Comparison of ENCODE assay signal across 15 cellular contexts in genomic region chr11:132911186-132911585, GRCh38.
DNase-seq lines count a peak whose midpoint lies in the region; ATAC-seq, FAIRE-seq and TF ChIP-seq lines count a peak whose summit lies in the region.
"Had no signal": no experiment of that assay in that cellular context is flagged by ENCODE, and none has a peak within 500 bp of the region (broad histone marks: within the 10 kb centered on the region; RNA-seq: fewer than 3 reads in every experiment).

No MANE protein-coding gene starts in this region.

- no peaks in the 10 kb centered on the region for H3K27me3 ChIP-seq in right lobe of liver
- H3K27me3 ChIP-seq in HepG2 (ENCODE audit: control insufficient read depth in 1 of 2, insufficient read depth in 2 of 2, low read length in 2 of 2), result 0 out of 5 replicates have a peak, but pooled peaks cover 0 to 2% of the 10 kb centered on the region in 2 experiments
- H3K27me3 ChIP-seq in adipocyte (replicated peaks; ENCODE audit: control insufficient read depth, insufficient read depth, low read length), result no peaks in the 10 kb centered on the region

- DNase-seq in right lobe of liver, result no peak
- no peak for DNase-seq in HepG2 (ENCODE audit: low spot score)
- DNase-seq in adipocyte (ENCODE audit: low read depth), result peak; percentile 23
- DNase-seq in islet precursor cell, result peak; percentile 65
- DNase-seq in ACHN, result no peak
- DNase-seq in central memory CD4-positive, alpha-beta T cell, result no peak
- DNase-seq: activated CD8-positive, alpha-beta memory T cell treated with anti-CD3 and anti-CD28 coated beads for 24 hours; activated naive CD4-positive, alpha-beta T cell; GF-D8; occipital lobe; T-helper 9 cell had no signal

- ATAC-seq in right lobe of liver, result peak; percentile 26 to 94 (median 48)
- ATAC-seq in HepG2, result no peak
- no peak for ATAC-seq in HG03175 (IDR thresholded peaks at IDR 0.05; ENCODE audit: unreplicated experiment)
- no peak for ATAC-seq in HG02840 (IDR thresholded peaks at IDR 0.05; ENCODE audit: low FRiP score, unreplicated experiment)
- ATAC-seq: gastroesophageal sphincter had no signal

- no peak for TF ChIP-seq RAD21 in HepG2 (CRISPR knock-in tag; IDR thresholded peaks at IDR 0.05)

- BruUV-seq in HepG2 (replicated peaks; lab: Mats Ljungman, UMichigan), result no TSS peak

- TF ChIP-seq CTCF in right lobe of liver (IDR thresholded peaks at IDR 0.05), result no peak
- TF ChIP-seq CTCF in HepG2 (CRISPR knock-in tag; IDR thresholded peaks at IDR 0.05), result no peak

- H3K4me2 ChIP-seq in HepG2 (ENCODE audit: low read depth, low read length), result no peak overlapping the region

- CTCF ChIA-PET in HepG2 (lab: Yijun Ruan, JAX; ENCODE audit: low intra/inter-chr PET ratio, low total read pairs), result no interaction called here

- no peak for TF ChIP-seq POLR2A in right lobe of liver (IDR thresholded peaks at IDR 0.05)
- TF ChIP-seq POLR2A in HepG2 (IDR thresholded peaks at IDR 0.05; ENCODE audit: insufficient read depth in 1 of 2, low read depth in 2 of 2, low read length in 2 of 2), result no peak

- H3K4me3 ChIP-seq in right lobe of liver, result no peak overlapping the region
- no peak overlapping the region for H3K4me3 ChIP-seq in HepG2 (replicated peaks in 1 of 3; ENCODE audit: insufficient read depth in 1 of 3, low read depth in 2 of 3, low read length in 3 of 3)
- H3K4me3 ChIP-seq in adipocyte (ENCODE audit: low read length), result no peak overlapping the region
- H3K4me3 ChIP-seq: gastroesophageal sphincter had no signal

- H3K27ac ChIP-seq in right lobe of liver (no peak overlapping the region), HepG2 (ENCODE audit: extremely low read length, insufficient read depth, low read length) (no peak overlapping the region)
- H3K27ac ChIP-seq: gastroesophageal sphincter had no signal

- H3K9ac ChIP-seq in HepG2 (ENCODE audit: insufficient read depth, low read depth, low read length) (no peak overlapping the region), adipocyte (ENCODE audit: low read length) (no peak overlapping the region)

- no peak for FAIRE-seq in HepG2 (lab: Jason Lieb, UNC)
- FAIRE-seq: colon had no signal

- intact Hi-C loops in right lobe of liver (cut with DNase I), result no loop called here
- intact Hi-C loops in HepG2 (cut with micrococcal nuclease; ENCODE audit: unreplicated experiment), result no loop called here

- TF ChIP-seq EP300 in HepG2 (IDR thresholded peaks at IDR 0.05; ENCODE audit: low read depth in 2 of 2, low read length in 2 of 2) (no peak), HepG2 (CRISPR knock-in tag; IDR thresholded peaks at IDR 0.05; ENCODE audit: borderline replicate concordance) (no peak)

- no peaks in the 10 kb centered on the region for H3K36me3 ChIP-seq in right lobe of liver
- no peaks in the 10 kb centered on the region for H3K36me3 ChIP-seq in HepG2 (replicated peaks in 1 of 2; ENCODE audit: control insufficient read depth in 1 of 2, insufficient read depth in 2 of 2, low read length in 2 of 2)
- H3K36me3 ChIP-seq in adipocyte (ENCODE audit: control insufficient read depth, insufficient read depth, low read length, severe bottlenecking), result no peaks in the 10 kb centered on the region
- H3K36me3 ChIP-seq: gastroesophageal sphincter had no signal

- H3K79me2 ChIP-seq in HepG2 (ENCODE audit: insufficient read depth, low read length), result no peaks in the 10 kb centered on the region

- H3K9me3 ChIP-seq in right lobe of liver (no peaks in the 10 kb centered on the region), HepG2 (ENCODE audit: low read length) (no peaks in the 10 kb centered on the region; the same call in 1 of the 2 replicates), adipocyte (ENCODE audit: control insufficient read depth, low read length) (no peaks in the 10 kb centered on the region)
- H3K9me3 ChIP-seq: gastroesophageal sphincter had no signal

- in situ Hi-C loops in HepG2 (cut with HindIII; ENCODE audit: extremely low pct_ligation_motif_present, low pct_unique_long_range_greater_than_20kb), result no loop called here
- in situ Hi-C loops in ACHN (cut with HindIII; ENCODE audit: low pct_ligation_motif_present, low pct_unique_long_range_greater_than_20kb, low sequenced_read_pairs), result no loop called here

- H4K20me1 ChIP-seq in HepG2 (ENCODE audit: insufficient read depth, low read length), result no peaks in the 10 kb centered on the region

- WGBS in right lobe of liver (ENCODE audit: insufficient coverage, low coverage, low lambda C conversion rate, missing lambda C conversion rate), result 38% methylated on average over 7 of the region's 7 CpGs
- WGBS in HepG2 (ENCODE audit: low lambda C conversion rate), result 11% methylated on average over 7 of the region's 7 CpGs

- H3K4me1 ChIP-seq in right lobe of liver (no peaks in the 10 kb centered on the region), HepG2 (ENCODE audit: insufficient read depth, low read length) (no peaks in the 10 kb centered on the region), adipocyte (ENCODE audit: control insufficient read depth, insufficient read depth, low read length) (no peaks in the 10 kb centered on the region)
- H3K4me1 ChIP-seq: gastroesophageal sphincter had no signal

- no peak overlapping the region for H2AFZ ChIP-seq in HepG2 (ENCODE audit: low read length)

- POLR2A ChIA-PET in HepG2 (lab: Yijun Ruan, JAX), result no interaction called here

TF ChIP-seq in HepG2, 621 proteins besides CTCF, POLR2A, EP300 and RAD21:
- TF ChIP-seq ZNF17 (CRISPR knock-in tag; IDR thresholded peaks at IDR 0.05) (no peak), BATF2 (CRISPR knock-in tag; IDR thresholded peaks at IDR 0.05) (no peak), ZNF737 (CRISPR knock-in tag; IDR thresholded peaks at IDR 0.05; ENCODE audit: borderline replicate concordance) (no peak), ZNF292 (CRISPR knock-in tag; IDR thresholded peaks at IDR 0.05; ENCODE audit: borderline replicate concordance, low read depth) (no peak), EZH2 (conservative IDR thresholded peaks at IDR 0.05; ENCODE audit: low read depth, low read length) (no peak), FIP1L1 (IDR thresholded peaks at IDR 0.05; ENCODE audit: borderline replicate concordance, insufficient read depth, low read depth, low read length) (no peak), CCAR2 (optimal IDR thresholded peaks at IDR 0.05; ENCODE audit: low read depth, low read length) (no peak)

Comparison
In these comparisons a context has a peak if more than half of its experiments do, and no peak if none do; other contexts are left out.
1. ATAC-seq: peak in right lobe of liver (4 of 4); none in HepG2 (single experiment), HG03175 (single experiment) and HG02840 (single experiment).
2. DNase-seq: peak in adipocyte (single experiment) and islet precursor cell (single experiment); none in right lobe of liver (0 of 3), HepG2 (single experiment), ACHN (single experiment) and central memory CD4-positive, alpha-beta T cell (single experiment).